Comparison of ENCODE assay signal across 20 cellular contexts in the genomic region with DNA sequence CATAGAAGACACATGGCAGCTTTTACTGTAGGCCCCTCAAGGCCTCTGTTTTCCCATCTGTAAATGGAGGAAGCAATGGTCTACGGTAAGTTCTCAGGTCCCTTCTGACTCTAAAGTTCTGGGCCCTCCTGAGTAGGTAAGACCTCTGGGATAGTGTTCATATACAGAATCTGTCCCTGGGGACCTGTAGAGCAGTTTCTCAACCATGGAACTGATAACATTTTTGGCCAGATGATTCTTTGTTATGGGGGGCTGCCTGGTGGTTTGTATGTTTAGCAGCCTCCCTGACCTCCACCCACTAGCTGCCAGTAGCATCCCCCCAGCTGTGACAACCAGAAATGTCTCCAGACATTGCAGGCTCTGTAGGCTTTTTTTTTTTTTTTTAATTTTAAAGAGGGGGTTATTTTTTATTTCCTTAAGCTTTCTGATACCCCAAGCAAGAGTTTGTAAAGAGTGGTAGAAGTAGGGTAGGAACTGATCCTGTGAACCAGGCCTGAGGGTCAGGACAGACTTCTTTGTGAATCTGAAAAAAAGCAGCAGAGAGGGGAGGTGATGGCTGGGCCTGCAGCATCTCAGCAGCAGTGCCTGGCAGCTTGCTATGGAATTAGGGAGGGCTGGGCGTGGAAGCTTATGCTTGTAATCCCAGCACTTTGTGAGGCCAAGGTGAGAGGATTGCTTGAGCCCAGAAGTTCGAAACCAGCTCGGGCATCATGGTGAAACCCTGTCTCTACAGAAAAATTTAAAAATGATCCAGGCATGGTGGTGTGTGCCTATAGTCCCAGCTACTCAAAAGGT. TPM values are rescaled to one million over a fixed set of nuclear protein-coding genes. Genes with fewer than 3 reads are reported as not detected.
DNase-seq lines count a peak whose midpoint lies in the region; ATAC-seq and TF ChIP-seq lines count a peak whose summit lies in the region.
"Had no signal": no experiment of that assay in that cellular context is flagged by ENCODE, and none has a peak within 500 bp of the region (broad histone marks: within the 10 kb centered on the region; RNA-seq: fewer than 3 reads in every experiment).

No MANE protein-coding gene starts in this region.

- H4K20me1 ChIP-seq in GM23248 (ENCODE audit: insufficient read depth) (no peaks in the 10 kb centered on the region), H9 (ENCODE audit: control insufficient read depth, insufficient read depth, insufficient read length) (no peaks in the 10 kb centered on the region)

- WGBS in GM23248 (ENCODE audit: low coverage in 1 of 2, low lambda C conversion rate in 2 of 2, missing lambda C conversion rate in 2 of 2), 2 experiments, result 61 to 70% methylated on average over 4 of the region's 4 CpGs
- WGBS in esophagus muscularis mucosa, result 80% methylated on average over 4 of the region's 4 CpGs
- 50% methylated on average over 2 of the region's 4 CpGs for WGBS in right lobe of liver (ENCODE audit: insufficient coverage, low coverage, low lambda C conversion rate, missing lambda C conversion rate)
- WGBS in suprapubic skin, result 70% methylated on average over 4 of the region's 4 CpGs
- no CpG with 5 or more reads among the region's 4 CpGs for WGBS in H9 (ENCODE audit: extremely low coverage, insufficient read length, low lambda C conversion rate)

- no peaks in the 10 kb centered on the region for H3K23me2 ChIP-seq in H9 (ENCODE audit: insufficient read length, low read depth, low read length, poor library complexity, severe bottlenecking)

- no peak overlapping the region for H4K5ac ChIP-seq in H9 (ENCODE audit: insufficient read length, low read depth, low read length)

- H2BK5ac ChIP-seq in H9 (ENCODE audit: insufficient read length, low read length), result no peak overlapping the region

- H3K56ac ChIP-seq in H9 (ENCODE audit: insufficient read length, low read depth, low read length), result no peak overlapping the region

- H3K4me1 ChIP-seq in GM23248 (ENCODE audit: insufficient read depth) (peaks cover 14% of the 10 kb centered on the region), esophagus muscularis mucosa (peaks cover 4 to 10% (median 8%) of the 10 kb centered on the region in 4 donors), right lobe of liver (peaks cover 0 to 29% (median 3%) of the 10 kb centered on the region in 4 donors), suprapubic skin (peaks cover 62% of the 10 kb centered on the region), H9 (ENCODE audit: insufficient read depth, low read length) (no peaks in the 10 kb centered on the region)

- H3K36me3 ChIP-seq in GM23248 (ENCODE audit: low read depth), result no peaks in the 10 kb centered on the region; the same call in 1 of the 2 replicates
- H3K36me3 ChIP-seq in esophagus muscularis mucosa, result peaks cover 9 to 65% (median 44%) of the 10 kb centered on the region in 4 donors
- H3K36me3 ChIP-seq in right lobe of liver, result peaks cover 0 to 8% (median 0%) of the 10 kb centered on the region in 4 donors
- H3K36me3 ChIP-seq in suprapubic skin, result peaks cover 14% of the 10 kb centered on the region

- DNase-seq in GM23248 (no peak), esophagus muscularis mucosa (ENCODE audit: extremely low spot score) (no peak), right lobe of liver (no peak), suprapubic skin (ENCODE audit: low spot score in 2 of 2) (no peak), H9 (no peak), C1 segment of cervical spinal cord (lab: John Stamatoyannopoulos, UW) (no peak)
- DNase-seq: activated CD4-positive, CD25-positive, alpha-beta regulatory T cell treated with anti-CD3 and anti-CD28 coated beads, Interleukin-2, amount 50 U/mL, for 72 hours; activated naive CD8-positive, alpha-beta T cell treated with anti-CD3 and anti-CD28 coated beads, Interleukin-2, amount 10 ng/mL, durations not matched to agents 7 days and 5 days; NCI-H1048; NCI-H1930; NCI-H345; NK-92 treated with Interleukin-12 subunit alpha and Interleukin-12 subunit beta, amount 100 ng/mL, for 24 hours; stimulated activated CD4-positive, alpha-beta T cell treated with anti-CD3 and anti-CD28 coated beads, Interleukin-2, amount 100 ng/mL, for 48 hours; stimulated activated naive CD8-positive, alpha-beta T cell treated with anti-CD3 and anti-CD28 coated beads, Interleukin-15, amount 100 ng/mL, for 72 hours had no signal

- TF ChIP-seq POLR2A in esophagus muscularis mucosa (IDR thresholded peaks at IDR 0.05; ENCODE audit: low read depth) (no peak), right lobe of liver (IDR thresholded peaks at IDR 0.05) (no peak), suprapubic skin (IDR thresholded peaks at IDR 0.05) (no peak)

- H3K4me3 ChIP-seq in GM23248 (no peak overlapping the region), esophagus muscularis mucosa (peak overlapping the region in 1 of 4 donors; percentile 7), right lobe of liver (peak overlapping the region; percentile 29 to 56 (median 54)), suprapubic skin (peak overlapping the region; percentile 17)

- no peak overlapping the region for H3T11ph ChIP-seq in H9 (ENCODE audit: low read length)

- H2BK12ac ChIP-seq in H9 (ENCODE audit: insufficient read length, low read depth, low read length), result no peak overlapping the region

- H3K27me3 ChIP-seq in GM23248 (replicated peaks; ENCODE audit: insufficient read depth) (no peaks in the 10 kb centered on the region), esophagus muscularis mucosa (no peaks in the 10 kb centered on the region), right lobe of liver (no peaks in the 10 kb centered on the region), suprapubic skin (no peaks in the 10 kb centered on the region), H9 (ENCODE audit: insufficient read depth, low read length) (no peaks in the 10 kb centered on the region)

- no peak overlapping the region for H2BK20ac ChIP-seq in H9 (ENCODE audit: low read depth, low read length, poor library complexity, severe bottlenecking)

- H3K9me3 Mint-ChIP-seq in H9, result no peaks in the 10 kb centered on the region
- no peaks in the 10 kb centered on the region for H3K9me3 Mint-ChIP-seq in activated T-helper 17 cell treated with anti-CD3 and anti-CD28 coated beads, Interleukin-2, amount 50 U/mL, for 72 hours
- H3K9me3 Mint-ChIP-seq: activated naive CD8-positive, alpha-beta T cell treated with anti-CD3 and anti-CD28 coated beads, Interleukin-2, amount 10 ng/mL, durations not matched to agents 7 days and 5 days; activated T-helper 2 cell treated with anti-CD3 and anti-CD28 coated beads, Interferon-gamma antibody, Interleukin-2, Interleukin-4, amounts not matched to agents 10 μg/mL and 5 μg/mL and 100 μg/mL, durations not matched to agents 14 hours and 24 hours and 36 hours; brain; dendritic cell treated with granulocyte-macrophage colony-stimulating factor and Interleukin-4, amounts not matched to agents 40 ng/mL and 50 ng/mL, for 4 days; stimulated activated naive CD8-positive, alpha-beta T cell treated with anti-CD3 and anti-CD28 coated beads, Interleukin-15, amount 100 ng/mL, for 72 hours had no signal

- H3K4ac ChIP-seq in H9 (ENCODE audit: low read depth, low read length), result no peak overlapping the region

- H3K79me1 ChIP-seq in H9 (ENCODE audit: insufficient read depth, low read depth, low read length, poor library complexity, severe bottlenecking), result no peaks in the 10 kb centered on the region

- peaks cover 9% of the 10 kb centered on the region; the same call in 1 of the 2 replicates for H3F3A ChIP-seq in GM23248 (ENCODE audit: insufficient read depth)

- no peak overlapping the region for H3K23ac ChIP-seq in H9 (ENCODE audit: insufficient read length, low read depth, low read length)

- H2BK15ac ChIP-seq in H9 (ENCODE audit: low read depth, low read length), result no peak overlapping the region

- TF ChIP-seq EP300 in esophagus muscularis mucosa (IDR thresholded peaks at IDR 0.05) (no peak), suprapubic skin (IDR thresholded peaks at IDR 0.05) (no peak)

- H3K4me1 Mint-ChIP-seq in H9, result no peaks in the 10 kb centered on the region
- H3K4me1 Mint-ChIP-seq in activated T-helper 17 cell treated with anti-CD3 and anti-CD28 coated beads, Interleukin-2, amount 50 U/mL, for 72 hours, result no peaks in the 10 kb centered on the region
- H3K4me1 Mint-ChIP-seq: stimulated activated naive CD8-positive, alpha-beta T cell treated with anti-CD3 and anti-CD28 coated beads, Interleukin-15, amount 100 ng/mL, for 72 hours had no signal

- H2BK120ac ChIP-seq in H9 (ENCODE audit: low read depth, low read length, poor library complexity, severe bottlenecking), result no peak overlapping the region

- H3K18ac ChIP-seq in H9 (ENCODE audit: insufficient read length, low read depth, low read length), result no peak overlapping the region

- no peaks in the 10 kb centered on the region for H3K9me2 ChIP-seq in GM23248 (ENCODE audit: insufficient read depth)

- H3K27ac ChIP-seq in GM23248 (peak overlapping the region; percentile 68), esophagus muscularis mucosa (replicated peaks in 1 of 4) (peak overlapping the region; percentile 26 to 55 (median 45)), right lobe of liver (peak overlapping the region; percentile 59 to 82 (median 69)), suprapubic skin (peak overlapping the region; percentile 46), H9 (ENCODE audit: insufficient read length, low read depth, low read length) (no peak overlapping the region)
- H3K27ac ChIP-seq: KMS-11 had no signal

- H3K4me3 Mint-ChIP-seq in H9, result no peak overlapping the region
- no peak overlapping the region for H3K4me3 Mint-ChIP-seq in activated T-helper 17 cell treated with anti-CD3 and anti-CD28 coated beads, Interleukin-2, amount 50 U/mL, for 72 hours
- H3K4me3 Mint-ChIP-seq: activated naive CD8-positive, alpha-beta T cell treated with anti-CD3 and anti-CD28 coated beads, Interleukin-2, amount 10 ng/mL, durations not matched to agents 7 days and 5 days; brain; dendritic cell treated with granulocyte-macrophage colony-stimulating factor and Interleukin-4, amounts not matched to agents 40 ng/mL and 50 ng/mL, for 4 days; stimulated activated naive CD8-positive, alpha-beta T cell treated with anti-CD3 and anti-CD28 coated beads, Interleukin-15, amount 100 ng/mL, for 72 hours had no signal

- peak; percentile 6 to 66 (median 22) for ATAC-seq in right lobe of liver
- ATAC-seq in activated T-helper 17 cell treated with anti-CD3 and anti-CD28 coated beads, Interleukin-2, amount 50 U/mL, for 72 hours (replicated peaks), result no peak
- no peak for ATAC-seq in HG02763 (IDR thresholded peaks at IDR 0.05; ENCODE audit: unreplicated experiment)
- ATAC-seq: stimulated activated naive CD8-positive, alpha-beta T cell treated with anti-CD3 and anti-CD28 coated beads, Interleukin-15, amount 100 ng/mL, for 72 hours had no signal

- no peak overlapping the region for H4K91ac ChIP-seq in H9 (ENCODE audit: insufficient read length, low read depth, low read length)

- H3K4me2 ChIP-seq in GM23248 (ENCODE audit: unreplicated experiment), result peak overlapping the region; percentile 39
- H3K4me2 ChIP-seq in H9 (ENCODE audit: insufficient read depth, insufficient read length, low read length), result no peak overlapping the region
- H3K4me2 ChIP-seq: KMS-11 had no signal

- no peak overlapping the region for H3K27ac Mint-ChIP-seq in H9
- H3K27ac Mint-ChIP-seq in activated T-helper 17 cell treated with anti-CD3 and anti-CD28 coated beads, Interleukin-2, amount 50 U/mL, for 72 hours, result no peak overlapping the region
- H3K27ac Mint-ChIP-seq: activated naive CD8-positive, alpha-beta T cell treated with anti-CD3 and anti-CD28 coated beads, Interleukin-2, amount 10 ng/mL, durations not matched to agents 7 days and 5 days; activated T-helper 2 cell treated with anti-CD3 and anti-CD28 coated beads, Interferon-gamma antibody, Interleukin-2, Interleukin-4, amounts not matched to agents 10 μg/mL and 5 μg/mL and 100 μg/mL, durations not matched to agents 14 hours and 24 hours and 36 hours; dendritic cell treated with granulocyte-macrophage colony-stimulating factor and Interleukin-4, amounts not matched to agents 40 ng/mL and 50 ng/mL, for 4 days had no signal

- no peaks in the 10 kb centered on the region for H3K79me2 ChIP-seq in GM23248 (ENCODE audit: insufficient read depth)
- H3K79me2 ChIP-seq in H9 (ENCODE audit: insufficient read depth, low read length), result no peaks in the 10 kb centered on the region

- H2AFZ ChIP-seq in GM23248 (peak overlapping the region; percentile 14; the same call in 1 of the 2 replicates), H9 (ENCODE audit: low read length) (no peak overlapping the region)

- no peak overlapping the region for H3K14ac ChIP-seq in H9 (ENCODE audit: insufficient read depth, low read length)

- intact Hi-C loops in esophagus muscularis mucosa (cut with DNase I) (no loop called here), right lobe of liver (cut with DNase I) (no loop called here)

- H3K36me3 Mint-ChIP-seq in H9 (ENCODE audit: insufficient read depth in 1 of 3, low read depth in 3 of 3), result peaks cover 7 to 21% (median 9%) of the 10 kb centered on the region in 3 experiments; a peak in 5 of 7 replicates
- H3K36me3 Mint-ChIP-seq in activated T-helper 17 cell treated with anti-CD3 and anti-CD28 coated beads, Interleukin-2, amount 50 U/mL, for 72 hours (ENCODE audit: low read depth), result no peaks in the 10 kb centered on the region
- H3K36me3 Mint-ChIP-seq: activated naive CD8-positive, alpha-beta T cell treated with anti-CD3 and anti-CD28 coated beads, Interleukin-2, amount 10 ng/mL, durations not matched to agents 7 days and 5 days had no signal

- TF ChIP-seq CTCF in esophagus muscularis mucosa (IDR thresholded peaks at IDR 0.05), result no peak
- TF ChIP-seq CTCF in right lobe of liver (IDR thresholded peaks at IDR 0.05), result no peak
- no peak for TF ChIP-seq CTCF in suprapubic skin (IDR thresholded peaks at IDR 0.05)
- no peak for TF ChIP-seq CTCF in H9 (conservative IDR thresholded peaks at IDR 0.05)

- no peak overlapping the region for H2AK5ac ChIP-seq in H9 (ENCODE audit: insufficient read length, low read length)

- H3K9ac ChIP-seq in GM23248 (peak overlapping the region; percentile 60), H9 (ENCODE audit: extremely low read depth, insufficient read length, low read length) (no peak overlapping the region)
- H3K9ac ChIP-seq: KMS-11 had no signal

- no peak overlapping the region for H4K8ac ChIP-seq in H9 (replicated peaks; ENCODE audit: insufficient read length, low read depth, low read length)

- in situ Hi-C loops in GM23248 (cut with MboI), result no loop called here

- H3K9me3 ChIP-seq in GM23248 (ENCODE audit: low read depth), result no peaks in the 10 kb centered on the region
- H3K9me3 ChIP-seq in esophagus muscularis mucosa, result no peaks in the 10 kb centered on the region
- H3K9me3 ChIP-seq in right lobe of liver, result no peaks in the 10 kb centered on the region
- H3K9me3 ChIP-seq in suprapubic skin, result no peaks in the 10 kb centered on the region
- no peaks in the 10 kb centered on the region for H3K9me3 ChIP-seq in H9 (ENCODE audit: control insufficient read depth, low read depth, low read length)

- H3K27me3 Mint-ChIP-seq in H9 (ENCODE audit: low read depth), result no peaks in the 10 kb centered on the region; the same call in 1 of the 2 replicates
- H3K27me3 Mint-ChIP-seq in activated T-helper 17 cell treated with anti-CD3 and anti-CD28 coated beads, Interleukin-2, amount 50 U/mL, for 72 hours, result no peaks in the 10 kb centered on the region
- H3K27me3 Mint-ChIP-seq: stimulated activated naive CD8-positive, alpha-beta T cell treated with anti-CD3 and anti-CD28 coated beads, Interleukin-15, amount 100 ng/mL, for 72 hours had no signal

RNA-seq across cellular contexts. Expression of a gene that starts 20.2 kb away (rescaled TPM):
- total RNA-seq in GM23248 (2014; rRNA removed; shearing (Covaris generic)), result 9.2 and 16.3 TPM in 2 replicates
- 21.3 and 23.2 TPM in 2 replicates for polyA plus RNA-seq in GM23248 (2016; fragmentation: Nextera tagmentation; extraction: Ambion mirVana)
- total RNA-seq in esophagus muscularis mucosa (10 to 100 TPM; 16.7 to 24.1 (median 20.9) TPM), right lobe of liver (10 to 100 TPM; 53.3 to 94.0 (median 63.2) TPM), suprapubic skin (10 to 100 TPM; 34.1 to 93.1 (median 43.2) TPM), H9 (2021) (0.29 and 0.37 TPM in 2 replicates)
- total RNA-seq in activated T-helper 17 cell treated with anti-CD3 and anti-CD28 coated beads, Interleukin-2, amount 50 U/mL, for 72 hours, result 10 to 100 TPM in 1 of 2 donors, 1 to 10 TPM in 1; 1.3 to 33.2 TPM

RNA-seq across cellular contexts. Expression of a gene that starts 39.2 kb away (rescaled TPM):
- 27.3 and 37.1 TPM in 2 replicates for total RNA-seq in GM23248 (2014; rRNA removed; shearing (Covaris generic))
- polyA plus RNA-seq in GM23248 (2016; fragmentation: Nextera tagmentation; extraction: Ambion mirVana), result 13.9 and 14.1 TPM in 2 replicates
- total RNA-seq in esophagus muscularis mucosa, result 10 to 100 TPM; 25.3 to 32.8 (median 27.9) TPM
- total RNA-seq in right lobe of liver, result 10 to 100 TPM; 12.3 to 22.1 (median 16.6) TPM
- 100 to 1,000 TPM in 2 of 4 donors, 10 to 100 TPM in 2; 68.7 to 130 (median 88.5) TPM for total RNA-seq in suprapubic skin
- total RNA-seq in H9 (2021), result 25.9 and 26.7 TPM in 2 replicates
- total RNA-seq in activated T-helper 17 cell treated with anti-CD3 and anti-CD28 coated beads, Interleukin-2, amount 50 U/mL, for 72 hours, result 1 to 10 TPM in 1 of 2 donors, under 1 TPM in 1; 0.37 to 1.0 TPM
- total RNA-seq: activated T-helper 2 cell treated with anti-CD3 and anti-CD28 coated beads, Interferon-gamma antibody, Interleukin-2, Interleukin-4, amounts not matched to agents 10 μg/mL and 5 μg/mL and 100 μg/mL, durations not matched to agents 14 hours and 24 hours and 36 hours had no signal

Comparison
In these comparisons a context has a peak if more than half of its experiments do, and no peak if none do; other contexts are left out.
1. ATAC-seq: peak in right lobe of liver (4 of 4); none in activated T-helper 17 cell treated with anti-CD3 and anti-CD28 coated beads, Interleukin-2, amount 50 U/mL, for 72 hours (single experiment) and HG02763 (single experiment).
2. RNA of a gene that starts 39.2 kb away (total RNA-seq): 68.7 to 130 TPM in suprapubic skin, 25.3 to 32.8 TPM in esophagus muscularis mucosa, 27.3 to 37.1 TPM in GM23248, 25.9 to 26.7 TPM in H9 and 12.3 to 22.1 TPM in right lobe of liver; 0.37 to 1.0 TPM in activated T-helper 17 cell treated with anti-CD3 and anti-CD28 coated beads, Interleukin-2, amount 50 U/mL, for 72 hours; every median in the first group is over 4 times any median in the second.